ENCODE assay signal across 28 cellular contexts in the genomic region with DNA sequence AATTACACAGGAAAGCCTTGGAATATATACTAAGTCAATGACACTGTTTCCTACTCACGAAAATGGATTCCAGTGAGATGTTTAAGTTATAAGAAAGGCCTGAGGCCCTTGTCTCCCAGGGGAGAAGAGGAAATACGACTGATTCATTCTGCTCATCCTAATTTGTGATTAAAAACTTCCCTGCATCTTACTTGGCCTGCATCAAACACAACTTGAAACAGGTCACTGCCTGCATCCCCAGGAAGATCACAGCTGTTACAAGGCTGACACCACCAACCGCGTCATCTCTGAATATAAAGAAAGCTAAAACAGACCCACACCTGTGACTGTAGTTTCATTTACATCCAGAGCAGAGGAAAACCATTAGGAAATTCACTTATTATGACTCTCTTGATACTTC.
"Had no signal": no experiment of that assay in that cellular context is flagged by ENCODE, and none has a peak within 500 bp of the region (broad histone marks: within the 10 kb centered on the region; RNA-seq: fewer than 3 reads in every experiment).

No MANE protein-coding gene starts in this region.

- DNase-seq: activated B cell treated with CpG ODN at 0.5 μM for 24 hours; activated effector memory CD4-positive, alpha-beta T cell treated with Interleukin-2 at 50 U/mL for 16 hours; activated naive CD4-positive, alpha-beta T cell treated with anti-CD3 and anti-CD28 coated beads for 36 hours; activated naive CD8-positive, alpha-beta T cell treated with anti-CD3 and anti-CD28 coated beads for 36 hours; activated T-cell treated with anti-CD3 and anti-CD28 coated beads for 4 hours; cerebellar nuclear complex; dorsolateral prefrontal cortex; effector memory CD4-positive, alpha-beta T cell; erythroblast; left ventricle myocardium inferior; nephron progenitor cell; right lobe of liver; stimulated activated CD4-positive, alpha-beta T cell treated with anti-CD3 and anti-CD28 coated beads, Interleukin-12 subunit alpha, Interleukin-12 subunit beta, amount 100 ng/mL, for 4 hours; stimulated activated CD4-positive, alpha-beta T cell treated with anti-CD3 and anti-CD28 coated beads, Interleukin-4, amount 100 ng/mL, for 1 hour; stimulated activated naive CD8-positive, alpha-beta T cell treated with anti-CD3 and anti-CD28 coated beads, Interleukin-15, Interleukin-2, amounts not matched to agents 100 U/mL and 50 U/mL, for 24 hours; T-helper 17 cell; T1000; testis; trophoblast cell had no signal

- H3K9me3 ChIP-seq: ascending aorta, left ventricle myocardium inferior, neutrophil, right lobe of liver, testis had no signal

- H3K27me3 ChIP-seq: ascending aorta, cardiac muscle cell, dorsolateral prefrontal cortex, right lobe of liver, testis had no signal

- H3K27me3 Mint-ChIP-seq: brain had no signal

- H3K27ac Mint-ChIP-seq: activated B cell treated with CpG ODN at 0.5 μM for 24 hours; activated naive CD4-positive, alpha-beta T cell treated with anti-CD3 and anti-CD28 coated beads for 36 hours; activated naive CD8-positive, alpha-beta T cell treated with anti-CD3 and anti-CD28 coated beads for 36 hours; nephron progenitor cell; T-helper 17 cell had no signal

- H3K4me3 ChIP-seq: ascending aorta, cardiac muscle cell, coronary artery, dorsolateral prefrontal cortex, left ventricle myocardium inferior, right lobe of liver, skin epidermis, testis had no signal

- H3K27ac ChIP-seq: ascending aorta, cardiac muscle cell, coronary artery, dorsolateral prefrontal cortex, left ventricle myocardium inferior, neutrophil, right lobe of liver, skin epidermis, testis had no signal

- FAIRE-seq: frontal cortex, islet of Langerhans, urothelium cell line had no signal

- H3K36me3 ChIP-seq: ascending aorta, cardiac muscle cell, left ventricle myocardium inferior, neutrophil, right lobe of liver had no signal

- H3K9me3 Mint-ChIP-seq: activated B cell treated with CpG ODN at 0.5 μM for 24 hours; activated naive CD4-positive, alpha-beta T cell treated with anti-CD3 and anti-CD28 coated beads for 36 hours; activated naive CD8-positive, alpha-beta T cell treated with anti-CD3 and anti-CD28 coated beads for 36 hours; brain; nephron progenitor cell had no signal

- ATAC-seq: right lobe of liver; stimulated activated naive CD8-positive, alpha-beta T cell treated with anti-CD3 and anti-CD28 coated beads, Interleukin-15, Interleukin-2, amounts not matched to agents 100 U/mL and 50 U/mL, for 24 hours; T-helper 17 cell had no signal

- H3K4me1 Mint-ChIP-seq: activated B cell treated with CpG ODN at 0.5 μM for 24 hours; activated naive CD8-positive, alpha-beta T cell treated with anti-CD3 and anti-CD28 coated beads for 36 hours; nephron progenitor cell had no signal

- H3K4me3 Mint-ChIP-seq: activated B cell treated with CpG ODN at 0.5 μM for 24 hours; activated naive CD4-positive, alpha-beta T cell treated with anti-CD3 and anti-CD28 coated beads for 36 hours; activated naive CD8-positive, alpha-beta T cell treated with anti-CD3 and anti-CD28 coated beads for 36 hours; brain; nephron progenitor cell; T-helper 17 cell had no signal

- H3K36me3 Mint-ChIP-seq: activated naive CD8-positive, alpha-beta T cell treated with anti-CD3 and anti-CD28 coated beads for 36 hours; brain had no signal

- H3K4me1 ChIP-seq: ascending aorta, right lobe of liver, testis had no signal
